12 cellular contexts compared by ENCODE assay signal in genomic region chr21:42237161-42237560, GRCh38. TPM values are rescaled to one million over a fixed set of nuclear protein-coding genes. Genes with fewer than 3 reads are reported as not detected.
DNase-seq lines count a peak whose midpoint lies in the region; ATAC-seq and TF ChIP-seq lines count a peak whose summit lies in the region.
"Had no signal": no experiment of that assay in that cellular context is flagged by ENCODE, and none has a peak within 500 bp of the region (broad histone marks: within the 10 kb centered on the region; RNA-seq: fewer than 3 reads in every experiment).

No MANE protein-coding gene starts in this region.

- peaks cover 40% of the 10 kb centered on the region for H3F3A ChIP-seq in MM.1S (ENCODE audit: insufficient read depth, low read length)

- no peak overlapping the region for H3K9ac ChIP-seq in MM.1S (ENCODE audit: low read length)
- peak overlapping the region in 2 of 3 donors; percentile 85 to 95 for H3K9ac ChIP-seq in skeletal muscle tissue (ENCODE audit: low read depth in 1 of 3, low read length in 3 of 3)

- H3K27me3 Mint-ChIP-seq in activated CD8-positive, alpha-beta memory T cell treated with anti-CD3 and anti-CD28 coated beads, Interleukin-2, amount 10 ng/mL, durations not matched to agents 7 days and 5 days: no peaks in the 10 kb centered on the region
- no peaks in the 10 kb centered on the region for H3K27me3 Mint-ChIP-seq in activated naive CD8-positive, alpha-beta T cell treated with anti-CD3 and anti-CD28 coated beads, Interleukin-2, amount 50 U/mL, for 24 hours

- peaks cover 71% of the 10 kb centered on the region for H3K4me1 Mint-ChIP-seq in activated CD8-positive, alpha-beta memory T cell treated with anti-CD3 and anti-CD28 coated beads, Interleukin-2, amount 10 ng/mL, durations not matched to agents 7 days and 5 days
- H3K4me1 Mint-ChIP-seq in activated naive CD8-positive, alpha-beta T cell treated with anti-CD3 and anti-CD28 coated beads, Interleukin-2, amount 50 U/mL, for 24 hours: peaks cover 71% of the 10 kb centered on the region

- ATAC-seq in activated CD8-positive, alpha-beta memory T cell treated with anti-CD3 and anti-CD28 coated beads, Interleukin-2, amount 10 ng/mL, durations not matched to agents 7 days and 5 days: no peak
- ATAC-seq in activated naive CD8-positive, alpha-beta T cell treated with anti-CD3 and anti-CD28 coated beads, Interleukin-2, amount 50 U/mL, for 24 hours: no peak
- ATAC-seq in GM21723 (IDR thresholded peaks at IDR 0.05; ENCODE audit: unreplicated experiment) (no peak), HG03432 (IDR thresholded peaks at IDR 0.05; ENCODE audit: unreplicated experiment) (no peak)

- H4K20me1 ChIP-seq in MM.1S (ENCODE audit: insufficient read depth, low read length): no peaks in the 10 kb centered on the region

- H3K27me3 ChIP-seq in MM.1S (replicated peaks; ENCODE audit: insufficient read depth, low read length) (peaks cover 41% of the 10 kb centered on the region), skeletal muscle tissue (ENCODE audit: control insufficient read depth in 3 of 3, insufficient read depth in 3 of 3, low read length in 3 of 3) (no peaks in the 10 kb centered on the region)

- H3K4me3 ChIP-seq in MM.1S (ENCODE audit: low read length) (no peak overlapping the region), skeletal muscle tissue (ENCODE audit: low read length in 3 of 3) (peak overlapping the region in 1 of 3 donors; percentile 29)

- no peak for TF ChIP-seq CTCF in MM.1S (IDR thresholded peaks at IDR 0.05; ENCODE audit: low read length)

- no peaks in the 10 kb centered on the region for H3K9me2 ChIP-seq in MM.1S (replicated peaks; ENCODE audit: insufficient read depth, low read length)

- peaks cover 50% of the 10 kb centered on the region for H3K4me1 ChIP-seq in MM.1S (ENCODE audit: low read length)
- H3K4me1 ChIP-seq in skeletal muscle tissue (ENCODE audit: control insufficient read depth in 3 of 3, insufficient read depth in 3 of 3, low read length in 3 of 3): peaks cover 74 to 84% (median 80%) of the 10 kb centered on the region in 3 donors

- H3K4me2 ChIP-seq in MM.1S (ENCODE audit: low read depth, low read length): peak overlapping the region; percentile 31; the same call in 1 of the 2 replicates

- no peaks in the 10 kb centered on the region for H3K9me3 ChIP-seq in MM.1S (replicated peaks; ENCODE audit: insufficient read depth, low read length)
- H3K9me3 ChIP-seq in skeletal muscle tissue (ENCODE audit: control insufficient read depth in 3 of 3, low read length in 3 of 3): no peaks in the 10 kb centered on the region

- H3K79me2 ChIP-seq in MM.1S (ENCODE audit: low read length): no peaks in the 10 kb centered on the region

- H2AFZ ChIP-seq in MM.1S (ENCODE audit: low read length): no peak overlapping the region

- H3K27ac Mint-ChIP-seq in activated CD8-positive, alpha-beta memory T cell treated with anti-CD3 and anti-CD28 coated beads, Interleukin-2, amount 10 ng/mL, durations not matched to agents 7 days and 5 days: peak overlapping the region; percentile 86
- peak overlapping the region; percentile 83 for H3K27ac Mint-ChIP-seq in activated naive CD8-positive, alpha-beta T cell treated with anti-CD3 and anti-CD28 coated beads, Interleukin-2, amount 50 U/mL, for 24 hours

- no peak overlapping the region for H3K27ac ChIP-seq in MM.1S (ENCODE audit: low read length)
- H3K27ac ChIP-seq in skeletal muscle tissue (ENCODE audit: low read depth, low read length): peak overlapping the region; percentile 99
- no peak overlapping the region for H3K27ac ChIP-seq in caudate nucleus (ENCODE audit: low read depth, low read length)

- peak overlapping the region; percentile 13 for H3K4me3 Mint-ChIP-seq in activated CD8-positive, alpha-beta memory T cell treated with anti-CD3 and anti-CD28 coated beads, Interleukin-2, amount 10 ng/mL, durations not matched to agents 7 days and 5 days
- H3K4me3 Mint-ChIP-seq in activated naive CD8-positive, alpha-beta T cell treated with anti-CD3 and anti-CD28 coated beads, Interleukin-2, amount 50 U/mL, for 24 hours: peak overlapping the region; percentile 56

- no peak for DNase-seq in activated CD8-positive, alpha-beta memory T cell treated with anti-CD3 and anti-CD28 coated beads, Interleukin-2, amount 10 ng/mL, durations not matched to agents 7 days and 5 days
- no peak for DNase-seq in activated CD8-positive, alpha-beta memory T cell treated with anti-CD3 and anti-CD28 coated beads, Interleukin-2, amount 50 U/mL, for 48 hours
- DNase-seq in MM.1S (no peak), caudate nucleus (lab: John Stamatoyannopoulos, UW) (no peak)
- DNase-seq in activated naive CD8-positive, alpha-beta T cell treated with anti-CD3 and anti-CD28 coated beads, Interleukin-2, amount 50 U/mL, for 24 hours: no peak
- DNase-seq: cerebellar nuclear complex, NCI-H1694, NCI-H446 treated with DMSO at 0.1 percent for 48 hours had no signal

- CTCF ChIA-PET in activated CD8-positive, alpha-beta memory T cell treated with anti-CD3 and anti-CD28 coated beads, Interleukin-2, amount 10 ng/mL, durations not matched to agents 7 days and 5 days (lab: Charles Lee): interaction anchor here (0.7 to 4.4 kb wide), 10 partner anchors 10 to 92 kb away, joined by 3 to 64 read pairs (median 10); partner anchors contain the start of gene ABCG1

- H3K36me3 ChIP-seq in MM.1S (replicated peaks; ENCODE audit: insufficient read depth, low read length) (no peaks in the 10 kb centered on the region), skeletal muscle tissue (ENCODE audit: control insufficient read depth in 3 of 3, insufficient read depth in 3 of 3, low read length in 3 of 3) (no peaks in the 10 kb centered on the region)

- H3K36me3 Mint-ChIP-seq in activated CD8-positive, alpha-beta memory T cell treated with anti-CD3 and anti-CD28 coated beads, Interleukin-2, amount 10 ng/mL, durations not matched to agents 7 days and 5 days: no peaks in the 10 kb centered on the region
- H3K36me3 Mint-ChIP-seq in activated naive CD8-positive, alpha-beta T cell treated with anti-CD3 and anti-CD28 coated beads, Interleukin-2, amount 50 U/mL, for 24 hours (ENCODE audit: low read depth): no peaks in the 10 kb centered on the region

- no peaks in the 10 kb centered on the region for H3K9me3 Mint-ChIP-seq in activated CD8-positive, alpha-beta memory T cell treated with anti-CD3 and anti-CD28 coated beads, Interleukin-2, amount 10 ng/mL, durations not matched to agents 7 days and 5 days (ENCODE audit: low read depth)
- H3K9me3 Mint-ChIP-seq in activated naive CD8-positive, alpha-beta T cell treated with anti-CD3 and anti-CD28 coated beads, Interleukin-2, amount 50 U/mL, for 24 hours: no peaks in the 10 kb centered on the region
- H3K9me3 Mint-ChIP-seq: nephron had no signal

RNA-seq across cellular contexts. Expression of gene ABCG1, which starts 18.2 kb away (rescaled TPM):
- total RNA-seq in activated CD8-positive, alpha-beta memory T cell treated with anti-CD3 and anti-CD28 coated beads, Interleukin-2, amount 10 ng/mL, durations not matched to agents 7 days and 5 days: 10 to 100 TPM in 1 of 2 experiments, 1 to 10 TPM in 1; 6.7 to 13.2 TPM
- total RNA-seq in skeletal muscle tissue: 20.4 TPM
